24 cellular contexts compared by ENCODE assay signal in genomic region chr17:76296186-76296585, GRCh38.
"Had no signal": no experiment of that assay in that cellular context is flagged by ENCODE, and none has a peak within 500 bp of the region (broad histone marks: within the 10 kb centered on the region; RNA-seq: fewer than 3 reads in every experiment).

No MANE protein-coding gene starts in this region.

- H3K27me3 ChIP-seq: breast epithelium, hepatocyte, pancreas, upper lobe of left lung, vagina had no signal

- H3K36me3 ChIP-seq: breast epithelium, pancreas, vagina had no signal

- H3K9me3 ChIP-seq: breast epithelium, pancreas, psoas muscle, upper lobe of left lung, vagina had no signal

- H3K4me3 ChIP-seq: breast epithelium, hepatocyte, lung, pancreas, psoas muscle, upper lobe of left lung, vagina had no signal

- H3K27ac ChIP-seq: breast epithelium, hepatocyte, pancreas, psoas muscle, upper lobe of left lung, vagina had no signal

- ATAC-seq: activated CD4-positive, alpha-beta T cell treated with anti-CD3 and anti-CD28 coated beads for 36 hours; activated naive CD4-positive, alpha-beta T cell treated with anti-CD3 and anti-CD28 coated beads, Interleukin-2, amount 50 U/mL, for 72 hours; activated T-cell treated with anti-CD3 and anti-CD28 coated beads, Interleukin-2, amount 50 U/mL, for 72 hours; esophagus mucosa; left lobe of liver; pancreas; psoas muscle; stimulated activated naive CD8-positive, alpha-beta T cell treated with anti-CD3 and anti-CD28 coated beads, Interleukin-15, Interleukin-2, amounts not matched to agents 100 U/mL and 50 U/mL, for 24 hours; T-cell had no signal

- H3K4me1 ChIP-seq: breast epithelium, pancreas, psoas muscle, upper lobe of left lung, vagina had no signal

- DNase-seq: activated CD4-positive, alpha-beta T cell treated with anti-CD3 and anti-CD28 coated beads for 36 hours; activated CD4-positive, alpha-beta T cell treated with anti-CD3 and anti-CD28 coated beads, Interleukin-2, amount 50 U/mL, for 4 hours; activated CD4-positive, CD25-positive, alpha-beta regulatory T cell; activated naive CD4-positive, alpha-beta T cell; activated T-cell treated with anti-CD3 and anti-CD28 coated beads for 4 hours; activated T-cell treated with anti-CD3 and anti-CD28 coated beads, Interleukin-2, amount 50 U/mL, for 72 hours; endodermal cell; foreskin melanocyte; islet precursor cell; mesendoderm; naive B cell; pancreas; psoas muscle; stimulated activated CD4-positive, alpha-beta T cell treated with anti-CD3 and anti-CD28 coated beads, Interleukin-4, amount 100 ng/mL, for 1 hour; stimulated activated naive CD8-positive, alpha-beta T cell treated with anti-CD3 and anti-CD28 coated beads, Interleukin-15, Interleukin-2, amounts not matched to agents 100 U/mL and 50 U/mL, for 24 hours; T-cell; upper lobe of left lung had no signal
